29 cellular contexts compared by ENCODE assay signal in genomic region chr11:35841733-35842132, GRCh38.
"Had no signal": no experiment of that assay in that cellular context is flagged by ENCODE, and none has a peak within 500 bp of the region (broad histone marks: within the 10 kb centered on the region; RNA-seq: fewer than 3 reads in every experiment).

No MANE protein-coding gene starts in this region.

- H3K9me3 ChIP-seq: colonic mucosa, esophagus squamous epithelium, gastrocnemius medialis, gastroesophageal sphincter had no signal

- H3K27me3 ChIP-seq: colonic mucosa, dorsolateral prefrontal cortex, esophagus muscularis mucosa, gastrocnemius medialis, gastroesophageal sphincter had no signal

- FAIRE-seq: colon, endometrium, endothelial cell of umbilical vein, frontal cortex had no signal

- H3K27ac ChIP-seq: colonic mucosa, coronary artery, dorsolateral prefrontal cortex, epithelial cell of prostate, esophagus muscularis mucosa, esophagus squamous epithelium, foreskin keratinocyte, gastrocnemius medialis, gastroesophageal sphincter, heart left ventricle, heart right ventricle had no signal

- DNase-seq: colonic mucosa; cortex of kidney; dermis blood vessel endothelial cell; dorsolateral prefrontal cortex; effector CD4-positive, alpha-beta T cell; effector CD8-positive, alpha-beta T cell; effector memory CD4-positive, alpha-beta T cell; effector memory CD8-positive, alpha-beta T cell; endodermal cell; erythroblast; esophagus squamous epithelium; foreskin fibroblast; foreskin keratinocyte; foreskin melanocyte; gastrocnemius medialis; glutamatergic neuron; head of caudate nucleus; heart left ventricle; heart right ventricle had no signal

- ATAC-seq: effector memory CD8-positive, alpha-beta T cell; esophagus mucosa; foreskin keratinocyte; gastrocnemius medialis; gastroesophageal sphincter; heart left ventricle; heart right ventricle had no signal

- H3K27ac Mint-ChIP-seq: dendritic cell treated with granulocyte-macrophage colony-stimulating factor and Interleukin-4, amounts not matched to agents 40 ng/mL and 50 ng/mL, for 4 days; effector memory CD8-positive, alpha-beta T cell; endodermal cell had no signal

- H3K4me3 Mint-ChIP-seq: dendritic cell treated with granulocyte-macrophage colony-stimulating factor and Interleukin-4, amounts not matched to agents 40 ng/mL and 50 ng/mL, for 4 days; effector memory CD8-positive, alpha-beta T cell; endodermal cell had no signal

- H3K4me1 Mint-ChIP-seq: endodermal cell had no signal

- H3K9me3 Mint-ChIP-seq: dendritic cell treated with granulocyte-macrophage colony-stimulating factor and Interleukin-4, amounts not matched to agents 40 ng/mL and 50 ng/mL, for 4 days; effector memory CD8-positive, alpha-beta T cell had no signal

- H3K36me3 ChIP-seq: colonic mucosa, esophagus muscularis mucosa, esophagus squamous epithelium, gastrocnemius medialis, gastroesophageal sphincter, heart left ventricle, heart right ventricle had no signal

- H3K4me3 ChIP-seq: colonic mucosa, coronary artery, dorsolateral prefrontal cortex, esophagus muscularis mucosa, esophagus squamous epithelium, gastrocnemius medialis, gastroesophageal sphincter, heart left ventricle, heart right ventricle had no signal

- H3K4me1 ChIP-seq: colonic mucosa, esophagus muscularis mucosa, esophagus squamous epithelium, foreskin keratinocyte, gastrocnemius medialis, gastroesophageal sphincter, heart left ventricle, heart right ventricle had no signal
